In the genomic region with DNA sequence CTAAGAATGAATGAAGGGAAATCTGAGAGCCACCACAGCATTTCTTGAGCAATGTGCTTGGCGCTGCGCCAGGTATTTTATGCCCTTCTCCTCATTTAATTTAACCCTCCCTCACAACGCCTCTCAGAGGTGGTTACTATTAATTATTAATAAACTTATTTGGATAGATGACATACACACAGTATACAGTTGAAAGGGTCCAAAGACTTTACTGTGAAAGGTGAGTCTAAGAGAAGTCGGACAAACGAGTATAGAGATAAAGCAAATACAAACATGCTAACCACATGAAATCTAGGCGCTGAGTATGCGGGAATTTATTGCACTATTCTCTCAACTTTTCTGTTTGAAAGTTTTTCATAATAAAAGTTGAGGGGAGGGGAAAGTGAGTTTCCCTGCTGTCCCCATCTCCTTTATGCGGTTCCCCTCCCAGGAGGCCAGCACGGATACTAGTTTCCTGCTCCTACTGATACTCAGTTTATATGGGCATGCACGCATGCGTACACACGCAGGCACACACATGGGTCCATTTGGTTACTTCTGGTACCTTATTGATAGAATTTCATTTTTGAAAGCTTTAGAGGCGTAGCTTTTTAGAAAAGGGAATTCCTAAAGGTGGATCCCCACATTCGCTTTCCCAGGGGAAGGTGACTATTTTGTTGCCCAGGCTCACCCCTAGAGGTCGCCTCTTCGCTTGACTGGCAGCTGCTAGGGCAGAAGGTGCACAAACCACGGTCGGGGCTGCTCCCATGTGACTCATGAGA, we compare ENCODE assay signal across 8 cellular contexts. TPM values are rescaled to one million over a fixed set of nuclear protein-coding genes. Genes with fewer than 3 reads are reported as not detected.
A peak's percentile ranks its signal among the peaks of the same experiment; 100 is the strongest.
DNase-seq lines count a peak whose midpoint lies in the region; ATAC-seq, FAIRE-seq and TF ChIP-seq lines count a peak whose summit lies in the region.

No MANE protein-coding gene starts in this region.

- no peak overlapping the region for H3K4me2 ChIP-seq in neuronal stem cell (ENCODE audit: insufficient read depth, low read length, poor library complexity, severe bottlenecking)

- H3K36me3 Mint-ChIP-seq in CD8-positive, alpha-beta memory T cell, result no peaks in the 10 kb centered on the region
- no peaks in the 10 kb centered on the region for H3K36me3 Mint-ChIP-seq in activated T-helper 17 cell treated with anti-CD3 and anti-CD28 coated beads, Interleukin-2, amount 50 U/mL, for 72 hours (ENCODE audit: low read depth)

- H3K9me3 ChIP-seq in CD8-positive, alpha-beta memory T cell (ENCODE audit: low read length), result no peaks in the 10 kb centered on the region
- no peaks in the 10 kb centered on the region for H3K9me3 ChIP-seq in neuronal stem cell (replicated peaks in 1 of 2; ENCODE audit: control insufficient read depth in 2 of 2, insufficient read depth in 1 of 2, low read depth in 1 of 2, low read length in 2 of 2)

- ATAC-seq in GM19452 (IDR thresholded peaks at IDR 0.05; ENCODE audit: unreplicated experiment), result peak; percentile 90
- peak; percentile 99 for ATAC-seq in activated T-helper 17 cell treated with anti-CD3 and anti-CD28 coated beads, Interleukin-2, amount 50 U/mL, for 72 hours (replicated peaks)

- H3K27ac Mint-ChIP-seq in CD8-positive, alpha-beta memory T cell, result peak overlapping the region in 5 of 8 donors; percentile 66 to 88 (median 80)
- peak overlapping the region; percentile 41 for H3K27ac Mint-ChIP-seq in activated T-helper 17 cell treated with anti-CD3 and anti-CD28 coated beads, Interleukin-2, amount 50 U/mL, for 72 hours

- no peak overlapping the region for H4K91ac ChIP-seq in neuronal stem cell (ENCODE audit: low read depth, low read length, poor library complexity)

- no peak overlapping the region for H3K18ac ChIP-seq in neuronal stem cell (ENCODE audit: low read length)

- H3K14ac ChIP-seq in neuronal stem cell (ENCODE audit: low read length), result no peak overlapping the region

- FAIRE-seq in RCC 7860 (lab: Jason Lieb, UNC), result peak; percentile 60

- no peak overlapping the region for H3K9ac ChIP-seq in neuronal stem cell (ENCODE audit: low read depth, low read length, poor library complexity)

- peak; percentile 87 for TF ChIP-seq CTCF in fibroblast of the aortic adventitia (IDR thresholded peaks at IDR 0.05; ENCODE audit: insufficient read depth, low read length)

- DNase-seq in CD8-positive, alpha-beta memory T cell, result peak; percentile 36 to 84 (median 54)
- peak; percentile 78 for DNase-seq in HT-29 (ENCODE audit: low spot score)
- peak; percentile 58 for DNase-seq in RCC 7860 (ENCODE audit: low spot score)
- peak; percentile 84 for DNase-seq in fibroblast of the aortic adventitia (ENCODE audit: low read depth)
- peak; percentile 35 for DNase-seq in neuronal stem cell (ENCODE audit: low spot score)
- DNase-seq in stromal cell of bone marrow (ENCODE audit: low read depth), result peak; percentile 76

- H3K9me3 Mint-ChIP-seq in CD8-positive, alpha-beta memory T cell, result no peaks in the 10 kb centered on the region
- H3K9me3 Mint-ChIP-seq in activated T-helper 17 cell treated with anti-CD3 and anti-CD28 coated beads, Interleukin-2, amount 50 U/mL, for 72 hours, result no peaks in the 10 kb centered on the region

- no peak overlapping the region for H2BK12ac ChIP-seq in neuronal stem cell (ENCODE audit: low read length)

- peaks cover 9% of the 10 kb centered on the region for H3K4me1 ChIP-seq in CD8-positive, alpha-beta memory T cell (ENCODE audit: insufficient read depth, low read length)
- H3K4me1 ChIP-seq in neuronal stem cell (ENCODE audit: control insufficient read depth in 2 of 2, insufficient read depth in 1 of 2, low read depth in 1 of 2, low read length in 2 of 2), result peaks cover 0 to 3% of the 10 kb centered on the region in 2 donors

- H2AFZ ChIP-seq in neuronal stem cell (ENCODE audit: low read length), result peak overlapping the region; percentile 84

- H4K8ac ChIP-seq in neuronal stem cell (ENCODE audit: low read depth, low read length), result no peak overlapping the region

- no peak overlapping the region for H3K4me3 ChIP-seq in CD8-positive, alpha-beta memory T cell (ENCODE audit: low read length)
- H3K4me3 ChIP-seq in fibroblast of the aortic adventitia (ENCODE audit: low read depth, low read length) (no peak overlapping the region), neuronal stem cell (ENCODE audit: low read length in 2 of 2) (no peak overlapping the region)

- CTCF ChIA-PET in CD8-positive, alpha-beta memory T cell (lab: Charles Lee), result interaction anchor here (0.6 to 1.8 kb wide), 16 partner anchors 8 to 286 kb away, joined by 3 to 10 read pairs (median 4); partner anchors contain the start of genes HTD2, KCTD6, PDHB and RPP14

- no peaks in the 10 kb centered on the region for H3K27me3 Mint-ChIP-seq in CD8-positive, alpha-beta memory T cell
- no peaks in the 10 kb centered on the region for H3K27me3 Mint-ChIP-seq in activated T-helper 17 cell treated with anti-CD3 and anti-CD28 coated beads, Interleukin-2, amount 50 U/mL, for 72 hours

- no peaks in the 10 kb centered on the region for H3K36me3 ChIP-seq in CD8-positive, alpha-beta memory T cell (ENCODE audit: insufficient read depth, low read length)
- no peaks in the 10 kb centered on the region for H3K36me3 ChIP-seq in neuronal stem cell (replicated peaks in 1 of 2; ENCODE audit: control insufficient read depth in 2 of 2, insufficient read depth in 2 of 2, low read length in 2 of 2)

- H2BK5ac ChIP-seq in neuronal stem cell (ENCODE audit: low read length), result no peak overlapping the region

- no CpG with 5 or more reads among the region's 18 CpGs for WGBS in neuronal stem cell (ENCODE audit: extremely low coverage in 2 of 2, insufficient read length in 2 of 2, insufficient replicate concordance in 1 of 2), 2 donors

- no peaks in the 10 kb centered on the region for H3K27me3 ChIP-seq in CD8-positive, alpha-beta memory T cell (ENCODE audit: insufficient read depth, low read length, poor library complexity, severe bottlenecking)
- no peaks in the 10 kb centered on the region for H3K27me3 ChIP-seq in neuronal stem cell (ENCODE audit: control insufficient read depth in 3 of 3, insufficient read depth in 3 of 3, low read depth in 1 of 3, low read length in 3 of 3)

- H3K4me3 Mint-ChIP-seq in CD8-positive, alpha-beta memory T cell, result peak overlapping the region in 6 of 7 donors; percentile 6 to 67 (median 52)
- peak overlapping the region; percentile 45 for H3K4me3 Mint-ChIP-seq in activated T-helper 17 cell treated with anti-CD3 and anti-CD28 coated beads, Interleukin-2, amount 50 U/mL, for 72 hours

- POLR2A ChIA-PET in CD8-positive, alpha-beta memory T cell (lab: Charles Lee), result interaction anchor here (1.3 kb wide), 1 partner anchor 68 kb away, joined by 4 read pairs; no protein-coding TSS in a partner anchor

- no peaks in the 10 kb centered on the region for H3K79me1 ChIP-seq in neuronal stem cell (ENCODE audit: low read depth, low read length)

- H3K23ac ChIP-seq in neuronal stem cell (ENCODE audit: low read depth, low read length, poor library complexity), result no peak overlapping the region

- no peak overlapping the region for H2BK15ac ChIP-seq in neuronal stem cell (ENCODE audit: low read length)

- no peak overlapping the region for H3K27ac ChIP-seq in CD8-positive, alpha-beta memory T cell (ENCODE audit: low read depth, low read length)
- no peak overlapping the region for H3K27ac ChIP-seq in neuronal stem cell (replicated peaks; ENCODE audit: low read length)

- no peak overlapping the region for H3K4ac ChIP-seq in neuronal stem cell (ENCODE audit: low read length)

- H2BK120ac ChIP-seq in neuronal stem cell (ENCODE audit: low read depth, low read length), result no peak overlapping the region

- H2AK5ac ChIP-seq in neuronal stem cell (ENCODE audit: low read depth, low read length), result no peak overlapping the region

- H3K4me1 Mint-ChIP-seq in CD8-positive, alpha-beta memory T cell, result peaks cover 9 to 14% (median 10%) of the 10 kb centered on the region in 3 donors
- H3K4me1 Mint-ChIP-seq in activated T-helper 17 cell treated with anti-CD3 and anti-CD28 coated beads, Interleukin-2, amount 50 U/mL, for 72 hours, result no peaks in the 10 kb centered on the region

RNA-seq across cellular contexts. Expression of gene KCTD6, which starts 28.5 kb away (rescaled TPM):
- total RNA-seq in CD8-positive, alpha-beta memory T cell, result 1 to 10 TPM; 5.5 to 5.9 TPM
- polyA plus RNA-seq in CD8-positive, alpha-beta memory T cell, result 12.2 TPM
- total RNA-seq in HT-29 (2014; rRNA removed; shearing (Covaris generic)), result 1.2 and 1.3 TPM in 2 replicates
- 1 to 10 TPM; 4.9 to 5.2 TPM for total RNA-seq in activated T-helper 17 cell treated with anti-CD3 and anti-CD28 coated beads, Interleukin-2, amount 50 U/mL, for 72 hours
- 17.8 and 17.9 TPM in 2 replicates for total RNA-seq in fibroblast of the aortic adventitia (ENCODE audit: low replicate concordance)
- polyA plus RNA-seq in neuronal stem cell (2013, experiment 1 of 2), result 31.2 TPM
- polyA plus RNA-seq in neuronal stem cell (2013, experiment 2 of 2), result 30.7 TPM

RNA-seq across cellular contexts. Expression of gene PDHB, which starts 29.7 kb away (rescaled TPM):
- 10 to 100 TPM; 64.2 to 64.8 TPM for total RNA-seq in CD8-positive, alpha-beta memory T cell
- polyA plus RNA-seq in CD8-positive, alpha-beta memory T cell, result 91.2 TPM
- 34.2 and 47.8 TPM in 2 replicates for total RNA-seq in HT-29 (2014; rRNA removed; shearing (Covaris generic))
- 10 to 100 TPM; 37.1 to 66.6 TPM for total RNA-seq in activated T-helper 17 cell treated with anti-CD3 and anti-CD28 coated beads, Interleukin-2, amount 50 U/mL, for 72 hours
- total RNA-seq in fibroblast of the aortic adventitia (ENCODE audit: low replicate concordance), result 75.4 and 82.3 TPM in 2 replicates
- polyA plus RNA-seq in neuronal stem cell (2013, experiment 1 of 2), result 89.2 TPM
- 84.7 TPM for polyA plus RNA-seq in neuronal stem cell (2013, experiment 2 of 2)
